21 cellular contexts compared by ENCODE assay signal in the genomic region with DNA sequence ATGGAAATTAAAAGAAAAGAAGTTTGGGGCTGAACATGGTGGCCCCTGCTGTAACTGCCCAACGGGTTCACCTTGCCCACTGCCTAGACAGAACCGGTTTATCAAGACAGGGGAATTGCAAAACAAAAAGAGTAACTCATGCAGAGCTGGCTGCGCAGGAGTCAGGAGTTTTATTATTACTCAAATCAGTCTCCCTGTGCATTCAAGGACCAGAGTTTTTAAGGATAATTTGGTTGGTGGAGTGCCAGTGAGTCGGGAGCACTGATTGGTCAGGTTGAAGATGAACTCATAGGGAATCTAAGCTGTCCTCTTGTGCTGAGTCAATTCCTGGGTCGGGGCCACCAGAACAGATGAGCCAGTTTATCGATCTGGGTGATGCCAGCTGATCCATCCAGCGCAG. TPM values are rescaled to one million over a fixed set of nuclear protein-coding genes. Genes with fewer than 3 reads are reported as not detected.
DNase-seq lines count a peak whose midpoint lies in the region; ATAC-seq and TF ChIP-seq lines count a peak whose summit lies in the region.
"Had no signal": no experiment of that assay in that cellular context is flagged by ENCODE, and none has a peak within 500 bp of the region (broad histone marks: within the 10 kb centered on the region; RNA-seq: fewer than 3 reads in every experiment).

No MANE protein-coding gene starts in this region.

- POLR2A ChIA-PET in CD4-positive, alpha-beta T cell (lab: Charles Lee) = no interaction called here

- H3K27me3 Mint-ChIP-seq in Calu3 (ENCODE audit: unreplicated experiment) = no peaks in the 10 kb centered on the region
- peaks cover 8% of the 10 kb centered on the region for H3K27me3 Mint-ChIP-seq in CD4-positive, alpha-beta T cell

- H3K9me3 ChIP-seq in RWPE2 (ENCODE audit: severe bottlenecking) = no peaks in the 10 kb centered on the region
- H3K9me3 ChIP-seq in CD4-positive, alpha-beta T cell (ENCODE audit: control insufficient read depth, low read length) = no peaks in the 10 kb centered on the region
- H3K9me3 ChIP-seq: SK-N-SH had no signal

- H3K27ac ChIP-seq in RWPE2 (ENCODE audit: poor library complexity, severe bottlenecking) = no peak overlapping the region
- H3K27ac ChIP-seq in CD4-positive, alpha-beta T cell (ENCODE audit: low read depth, low read length) = no peak overlapping the region

- DNase-seq in Calu3 (peak; percentile 43), HT-29 (ENCODE audit: low spot score) (peak; percentile 35), RWPE2 (ENCODE audit: low spot score) (no peak), fibroblast of peridontal ligament (ENCODE audit: extremely low read depth) (peak; percentile 74), anterior cingulate cortex (lab: John Stamatoyannopoulos, UW) (no peak), activated gamma-delta T cell (lab: John Stamatoyannopoulos, UW) (no peak)
- no peak for DNase-seq in CD4-positive, alpha-beta T cell
- DNase-seq: activated CD4-positive, alpha-beta T cell treated with anti-CD3 and anti-CD28 coated beads for 4 hours; activated CD8-positive, alpha-beta memory T cell treated with anti-CD3 and anti-CD28 coated beads, Interleukin-2, amount 50 U/mL, for 4 hours; activated effector memory CD4-positive, alpha-beta T cell treated with anti-CD3 and anti-CD28 coated beads, Interleukin-2, amount 50 U/mL, for 16 hours; amniotic stem cell; DMS153; left ventricle myocardium superior; NCI-H1930; NCI-H526 treated with DMSO at 0.1 percent for 48 hours; SK-N-SH; stimulated activated CD4-positive, alpha-beta T cell treated with anti-CD3 and anti-CD28 coated beads, Interleukin-15, amount 100 ng/mL, for 24 hours; trophoblast cell had no signal

- no peak for TF ChIP-seq CTCF in Calu3 (IDR thresholded peaks at IDR 0.05; ENCODE audit: unreplicated experiment)
- TF ChIP-seq CTCF in RWPE2 (IDR thresholded peaks at IDR 0.05; ENCODE audit: poor library complexity, severe bottlenecking) = no peak
- no peak for TF ChIP-seq CTCF in CD4-positive, alpha-beta T cell (IDR thresholded peaks at IDR 0.05)

- ATAC-seq in RWPE2 (ENCODE audit: low read depth) = peak; percentile 65
- ATAC-seq in GM18520 (IDR thresholded peaks at IDR 0.05; ENCODE audit: unreplicated experiment) = no peak
- no peak for ATAC-seq in CD4-positive, alpha-beta T cell (ENCODE audit: poor library complexity)
- ATAC-seq: left ventricle myocardium superior; stimulated activated effector memory CD8-positive, alpha-beta T cell treated with anti-CD3 and anti-CD28 coated beads, Interleukin-12 subunit alpha, Interleukin-12 subunit beta, amount 100 ng/mL, for 72 hours had no signal

- no peak overlapping the region for H3K4me3 Mint-ChIP-seq in Calu3 (ENCODE audit: low read depth, unreplicated experiment)
- H3K4me3 Mint-ChIP-seq in CD4-positive, alpha-beta T cell = no peak overlapping the region
- H3K4me3 Mint-ChIP-seq: CD14-positive monocyte; stimulated activated effector memory CD8-positive, alpha-beta T cell treated with anti-CD3 and anti-CD28 coated beads, Interleukin-12 subunit alpha, Interleukin-12 subunit beta, amount 100 ng/mL, for 72 hours had no signal

- peaks cover 9% of the 10 kb centered on the region for H3K4me1 ChIP-seq in RWPE2 (ENCODE audit: insufficient read depth, poor library complexity, severe bottlenecking)

- H3K27me3 ChIP-seq in RWPE2 (ENCODE audit: insufficient read depth, poor library complexity, severe bottlenecking) = no peaks in the 10 kb centered on the region
- H3K27me3 ChIP-seq in CD4-positive, alpha-beta T cell (ENCODE audit: control insufficient read depth, insufficient read depth, low read length) = no peaks in the 10 kb centered on the region

- peak overlapping the region; percentile 52 for H3K27ac Mint-ChIP-seq in Calu3 (ENCODE audit: unreplicated experiment)
- no peak overlapping the region for H3K27ac Mint-ChIP-seq in CD4-positive, alpha-beta T cell
- H3K27ac Mint-ChIP-seq: stimulated activated effector memory CD8-positive, alpha-beta T cell treated with anti-CD3 and anti-CD28 coated beads, Interleukin-12 subunit alpha, Interleukin-12 subunit beta, amount 100 ng/mL, for 72 hours had no signal

- H3K9me3 Mint-ChIP-seq in Calu3 (ENCODE audit: low read depth, unreplicated experiment) = no peaks in the 10 kb centered on the region
- H3K9me3 Mint-ChIP-seq in CD4-positive, alpha-beta T cell = no peaks in the 10 kb centered on the region
- H3K9me3 Mint-ChIP-seq: stimulated activated effector memory CD8-positive, alpha-beta T cell treated with anti-CD3 and anti-CD28 coated beads, Interleukin-12 subunit alpha, Interleukin-12 subunit beta, amount 100 ng/mL, for 72 hours had no signal

- H3K4me1 Mint-ChIP-seq in Calu3 (ENCODE audit: low read depth, unreplicated experiment) = peaks cover 6% of the 10 kb centered on the region
- peaks cover 7% of the 10 kb centered on the region for H3K4me1 Mint-ChIP-seq in CD4-positive, alpha-beta T cell (ENCODE audit: low read depth)

- no peak overlapping the region for H3K4me3 ChIP-seq in RWPE2 (ENCODE audit: severe bottlenecking)

- CTCF ChIA-PET in Calu3 (lab: Charles Lee) = no interaction called here
- CTCF ChIA-PET in CD4-positive, alpha-beta T cell (lab: Charles Lee) = no interaction called here

- H3K36me3 Mint-ChIP-seq in Calu3 (ENCODE audit: insufficient read depth, unreplicated experiment) = peaks cover 9% of the 10 kb centered on the region
- H3K36me3 Mint-ChIP-seq in CD4-positive, alpha-beta T cell (ENCODE audit: low read depth) = no peaks in the 10 kb centered on the region
- H3K36me3 Mint-ChIP-seq: CD14-positive monocyte had no signal

- BruUV-seq in Calu3 (replicated peaks; lab: Mats Ljungman, UMichigan) = no TSS peak

- intact Hi-C loops in Calu3 (cut with micrococcal nuclease; ENCODE audit: unreplicated experiment) = no loop called here
- intact Hi-C loops in CD4-positive, alpha-beta T cell (cut with DNase I, micrococcal nuclease) = no loop called here

- no peaks in the 10 kb centered on the region for H3K36me3 ChIP-seq in RWPE2 (ENCODE audit: low read depth)

RNA-seq across cellular contexts. Expression of a gene that starts 4.4 kb away (rescaled TPM):
- total RNA-seq in Calu3 (2022) = 17.6 and 20.2 TPM in 2 replicates
- 4.8 and 6.4 TPM in 2 replicates for total RNA-seq in HT-29 (2014; rRNA removed; shearing (Covaris generic))
- total RNA-seq in CD4-positive, alpha-beta T cell = 10 to 100 TPM; 22.1 to 25.5 TPM

RNA-seq across cellular contexts. Expression of a gene that starts 12.7 kb away (rescaled TPM):
- total RNA-seq in Calu3 (2022) = 13.4 and 13.5 TPM in 2 replicates
- 11.5 and 14.6 TPM in 2 replicates for total RNA-seq in HT-29 (2014; rRNA removed; shearing (Covaris generic))
- 10 to 100 TPM; 19.4 to 20.3 TPM for total RNA-seq in CD4-positive, alpha-beta T cell

RNA-seq across cellular contexts. Expression of a gene that starts 59.7 kb away (rescaled TPM):
- 107 and 144 TPM in 2 replicates for total RNA-seq in Calu3 (2022)
- total RNA-seq in HT-29 (2014; rRNA removed; shearing (Covaris generic)) = 29.8 and 38.4 TPM in 2 replicates
- total RNA-seq in CD4-positive, alpha-beta T cell = 10 to 100 TPM; 31.7 to 33.2 TPM

Comparison
In these comparisons a context has a peak if more than half of its experiments do, and no peak if none do; other contexts are left out.
1. DNase-seq: peak in Calu3 (single experiment), HT-29 (single experiment) and fibroblast of peridontal ligament (single experiment); none in RWPE2 (single experiment), anterior cingulate cortex (0 of 58), activated gamma-delta T cell (single experiment) and CD4-positive, alpha-beta T cell (0 of 10).